In the genomic region with DNA sequence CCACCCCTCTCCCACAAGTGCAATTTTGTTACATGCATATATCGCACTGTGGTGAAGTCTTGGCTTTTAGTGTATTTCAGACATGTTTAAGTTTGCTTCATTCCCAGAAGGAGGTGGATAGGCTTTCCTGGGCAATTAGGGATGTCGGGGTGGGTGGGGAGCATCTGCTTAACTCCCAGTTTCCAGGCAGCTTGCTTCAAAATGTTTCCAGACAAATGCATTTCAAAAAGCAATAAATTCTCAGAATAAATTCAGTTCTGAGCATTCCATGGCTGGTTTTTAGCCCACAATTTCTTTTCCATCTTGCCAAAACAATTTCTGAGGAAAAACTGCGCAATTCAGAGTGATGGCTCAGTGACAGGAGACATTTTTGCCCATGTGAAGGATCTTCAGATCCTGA, we compare ENCODE assay signal across 15 cellular contexts.
DNase-seq lines count a peak whose midpoint lies in the region; TF ChIP-seq lines count a peak whose summit lies in the region.
"Had no signal": no experiment of that assay in that cellular context is flagged by ENCODE, and none has a peak within 500 bp of the region (broad histone marks: within the 10 kb centered on the region; RNA-seq: fewer than 3 reads in every experiment).

No MANE protein-coding gene starts in this region.

- DNase-seq in AG10803 (ENCODE audit: low read depth): peak; percentile 95
- DNase-seq in SK-N-SH: no peak
- peak; percentile 58 for DNase-seq in fibroblast of gingiva (ENCODE audit: low read depth)
- no peak for DNase-seq in hypothalamus (lab: John Stamatoyannopoulos, UW)
- no peak for DNase-seq in NCI-H1105 treated with DMSO at 0.1 percent for 48 hours (lab: John Stamatoyannopoulos, UW)
- DNase-seq in SHP77 treated with DMSO at 0.1 percent for 48 hours (lab: John Stamatoyannopoulos, UW): no peak
- no peak for DNase-seq in kidney tubule cell (ENCODE audit: low spot score)
- DNase-seq: activated gamma-delta T cell treated with Interleukin-2 at 50 U/mL for 16 hours; islet precursor cell; naive thymus-derived CD8-positive, alpha-beta T cell; NCI-H524; stimulated activated CD4-positive, alpha-beta T cell treated with anti-CD3 and anti-CD28 coated beads, Interleukin-4, amount 100 ng/mL, for 4 hours; T-cell had no signal

- H3K36me3 ChIP-seq in SK-N-SH (replicated peaks in 1 of 2; ENCODE audit: control insufficient read depth in 1 of 2, insufficient read depth in 2 of 2, low read length in 1 of 2): no peaks in the 10 kb centered on the region
- no peaks in the 10 kb centered on the region for H3K36me3 ChIP-seq in skeletal muscle tissue (ENCODE audit: control insufficient read depth in 3 of 3, insufficient read depth in 3 of 3, low read length in 3 of 3)

- H3K9ac ChIP-seq in SK-N-SH (no peak overlapping the region), skeletal muscle tissue (ENCODE audit: low read depth in 1 of 3, low read length in 3 of 3) (no peak overlapping the region)

- WGBS in SK-N-SH (ENCODE audit: low lambda C conversion rate): 77% methylated on average over 3 of the region's 3 CpGs

- H3K4me1 ChIP-seq in SK-N-SH (ENCODE audit: control insufficient read depth in 1 of 2, insufficient read depth in 2 of 2, low read depth in 1 of 2, low read length in 1 of 2) (no peaks in the 10 kb centered on the region; a peak in 1 of 4 replicates), skeletal muscle tissue (ENCODE audit: control insufficient read depth in 3 of 3, insufficient read depth in 3 of 3, low read length in 3 of 3) (peaks cover 0 to 14% (median 9%) of the 10 kb centered on the region in 3 donors)

- no peaks in the 10 kb centered on the region for H3K79me2 ChIP-seq in SK-N-SH (ENCODE audit: insufficient read depth)
- H3K79me2 ChIP-seq: hepatocyte had no signal

- no peaks in the 10 kb centered on the region for H3K9me3 ChIP-seq in SK-N-SH
- no peaks in the 10 kb centered on the region for H3K9me3 ChIP-seq in skeletal muscle tissue (ENCODE audit: control insufficient read depth in 3 of 3, low read length in 3 of 3)

- TF ChIP-seq RAD21 in SK-N-SH (IDR thresholded peaks at IDR 0.05; ENCODE audit: low read length): no peak

- TF ChIP-seq CTCF in AG10803 (conservative IDR thresholded peaks at IDR 0.05; ENCODE audit: low read length) (no peak), SK-N-SH (IDR thresholded peaks at IDR 0.05) (no peak)

- H2AFZ ChIP-seq in SK-N-SH (ENCODE audit: low read depth): no peak overlapping the region
- H2AFZ ChIP-seq: hepatocyte had no signal

- H3F3A ChIP-seq in SK-N-SH (replicated peaks; ENCODE audit: insufficient read depth): no peaks in the 10 kb centered on the region

- POLR2A ChIA-PET in SK-N-SH (lab: Yijun Ruan, JAX): no interaction called here

- no peaks in the 10 kb centered on the region for H3K9me2 ChIP-seq in SK-N-SH

- H3K4me2 ChIP-seq in SK-N-SH: no peak overlapping the region
- H3K4me2 ChIP-seq: hepatocyte had no signal

- H3K27ac ChIP-seq in SK-N-SH (ENCODE audit: low read depth in 2 of 2, low read length in 1 of 2): peak overlapping the region in 1 of 2 experiments; percentile 0; a peak in 1 of 4 replicates
- H3K27ac ChIP-seq in skeletal muscle tissue (ENCODE audit: low read depth, low read length): peak overlapping the region; percentile 56

- no peaks in the 10 kb centered on the region for H4K20me1 ChIP-seq in SK-N-SH (ENCODE audit: insufficient read depth)

- CTCF ChIA-PET in SK-N-SH (lab: Yijun Ruan, JAX): interaction anchor here (0.9 to 1.5 kb wide), 2 partner anchors 17 to 393 kb away, joined by 3 to 7 read pairs; no protein-coding TSS in a partner anchor

- H3K27me3 ChIP-seq in SK-N-SH (ENCODE audit: insufficient read depth): no peaks in the 10 kb centered on the region
- H3K27me3 ChIP-seq in skeletal muscle tissue (ENCODE audit: control insufficient read depth in 3 of 3, insufficient read depth in 3 of 3, low read length in 3 of 3): no peaks in the 10 kb centered on the region
- H3K27me3 ChIP-seq: hepatocyte had no signal

- peak in 1 of 2 experiments; percentile 48; a peak in 1 of 4 replicates for TF ChIP-seq EP300 in SK-N-SH (IDR thresholded peaks at IDR 0.05; ENCODE audit: borderline replicate concordance in 1 of 2, low read depth in 1 of 2, low read length in 1 of 2)

- H3K4me3 ChIP-seq in AG10803 (ENCODE audit: low read length) (peak overlapping the region; percentile 4), SK-N-SH (ENCODE audit: low read depth in 2 of 2, low read length in 1 of 2) (no peak overlapping the region), skeletal muscle tissue (ENCODE audit: low read length in 3 of 3) (no peak overlapping the region)
- H3K4me3 ChIP-seq: hepatocyte had no signal

TF ChIP-seq in SK-N-SH, 30 proteins besides CTCF, POLR2A, EP300 and RAD21:
- TF ChIP-seq SMC3 (IDR thresholded peaks at IDR 0.05; ENCODE audit: low read depth, low read length) (no peak), PBX3 (IDR thresholded peaks at IDR 0.05) (peak; percentile 68), TEAD4 (IDR thresholded peaks at IDR 0.05; ENCODE audit: borderline replicate concordance, insufficient read depth) (0 out of 2 replicates have a peak, but pooled peaks have one; percentile 11), NFIC (IDR thresholded peaks at IDR 0.05; ENCODE audit: borderline replicate concordance) (peak; percentile 31; the same call in 1 of the 2 replicates), TAF1 (IDR thresholded peaks at IDR 0.05; ENCODE audit: borderline replicate concordance, low read depth, low read length) (no peak), JUND (IDR thresholded peaks at IDR 0.05) (peak; percentile 10; the same call in 1 of the 2 replicates), IRF3 (IDR thresholded peaks at IDR 0.05; ENCODE audit: low read depth, low read length) (no peak), TCF12 (IDR thresholded peaks at IDR 0.05) (peak; percentile 54), SIN3A (IDR thresholded peaks at IDR 0.05; ENCODE audit: borderline replicate concordance, low read depth, low read length) (no peak), NRF1 (IDR thresholded peaks at IDR 0.05; ENCODE audit: low read depth, low read length) (no peak)

Comparison
In these comparisons a context has a peak if more than half of its experiments do, and no peak if none do; other contexts are left out.
1. DNase-seq: peak in AG10803 (single experiment) and fibroblast of gingiva (single experiment); none in SK-N-SH (single experiment), hypothalamus (0 of 51), NCI-H1105 treated with DMSO at 0.1 percent for 48 hours (single experiment), SHP77 treated with DMSO at 0.1 percent for 48 hours (single experiment) and kidney tubule cell (single experiment).